1 cellular context compared by ENCODE assay signal in genomic region chr19:45506991-45507863, GRCh38.
TF ChIP-seq lines count a peak whose summit lies in the region.

TSS of gene VASP (plus strand) at chr19:45507479. CDS start at chr19:45507772, 293 bp downstream.

TF ChIP-seq in HepG2, 621 proteins besides CTCF, POLR2A, EP300 and RAD21 (continued from another document and continues in another):
- TF ChIP-seq, protein P1, sequence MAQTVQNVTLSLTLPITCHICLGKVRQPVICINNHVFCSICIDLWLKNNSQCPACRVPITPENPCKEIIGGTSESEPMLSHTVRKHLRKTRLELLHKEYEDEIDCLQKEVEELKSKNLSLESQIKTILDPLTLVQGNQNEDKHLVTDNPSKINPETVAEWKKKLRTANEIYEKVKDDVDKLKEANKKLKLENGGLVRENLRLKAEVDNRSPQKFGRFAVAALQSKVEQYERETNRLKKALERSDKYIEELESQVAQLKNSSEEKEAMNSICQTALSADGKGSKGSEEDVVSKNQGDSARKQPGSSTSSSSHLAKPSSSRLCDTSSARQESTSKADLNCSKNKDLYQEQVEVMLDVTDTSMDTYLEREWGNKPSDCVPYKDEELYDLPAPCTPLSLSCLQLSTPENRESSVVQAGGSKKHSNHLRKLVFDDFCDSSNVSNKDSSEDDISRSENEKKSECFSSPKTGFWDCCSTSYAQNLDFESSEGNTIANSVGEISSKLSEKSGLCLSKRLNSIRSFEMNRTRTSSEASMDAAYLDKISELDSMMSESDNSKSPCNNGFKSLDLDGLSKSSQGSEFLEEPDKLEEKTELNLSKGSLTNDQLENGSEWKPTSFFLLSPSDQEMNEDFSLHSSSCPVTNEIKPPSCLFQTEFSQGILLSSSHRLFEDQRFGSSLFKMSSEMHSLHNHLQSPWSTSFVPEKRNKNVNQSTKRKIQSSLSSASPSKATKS (CRISPR knock-in tag; IDR thresholded peaks at IDR 0.05), result no peak
- TF ChIP-seq ZNF256 (CRISPR knock-in tag; conservative IDR thresholded peaks at IDR 0.05) (0 out of 2 replicates have a peak, but pooled peaks have one; percentile 42), CEBPZ (IDR thresholded peaks at IDR 0.05; ENCODE audit: low read length) (no peak), KLF16 (CRISPR knock-in tag; IDR thresholded peaks at IDR 0.05) (peak in 1 of 2 experiments; percentile 68; a peak in 2 of 4 replicates), POLR2AphosphoS5 (IDR thresholded peaks at IDR 0.05; ENCODE audit: low read depth, low read length) (peak; percentile 89), GABPA (IDR thresholded peaks at IDR 0.05; ENCODE audit: low read depth, low read length) (no peak), GABPA (CRISPR knock-in tag; IDR thresholded peaks at IDR 0.05; ENCODE audit: low read depth) (peak; percentile 62), FOXA1 (IDR thresholded peaks at IDR 0.05) (no peak), FOXA1 (CRISPR knock-in tag; IDR thresholded peaks at IDR 0.05) (no peak), ZNF777 (CRISPR knock-in tag; IDR thresholded peaks at IDR 0.05) (0 out of 2 replicates have a peak, but pooled peaks have one; percentile 29), ZNF318 (CRISPR knock-in tag; IDR thresholded peaks at IDR 0.05) (0 out of 2 replicates have a peak, but pooled peaks have one; percentile 24), FOXK1 (CRISPR knock-in tag; IDR thresholded peaks at IDR 0.05; ENCODE audit: borderline replicate concordance, low read depth) (peak; percentile 31; the same call in 1 of the 2 replicates), PAX8 (CRISPR knock-in tag; IDR thresholded peaks at IDR 0.05; ENCODE audit: borderline replicate concordance) (no peak), ZNF276 (CRISPR knock-in tag; IDR thresholded peaks at IDR 0.05; ENCODE audit: low read depth) (no peak), REST (IDR thresholded peaks at IDR 0.05; ENCODE audit: borderline replicate concordance in 1 of 2, low read depth in 1 of 2, low read length in 2 of 2) (peak in 1 of 2 experiments; percentile 40; a peak in 1 of 4 replicates), RNF2 (conservative IDR thresholded peaks at IDR 0.05; ENCODE audit: low read depth) (no peak), RBFOX2 (IDR thresholded peaks at IDR 0.05; ENCODE audit: low read depth, low read length) (peak; percentile 92), ZNF136 (CRISPR knock-in tag; IDR thresholded peaks at IDR 0.05; ENCODE audit: low read depth) (no peak), TOPORS (CRISPR knock-in tag; IDR thresholded peaks at IDR 0.05) (no peak), POLR2G (IDR thresholded peaks at IDR 0.05; ENCODE audit: low read depth, low read length) (peak; percentile 96), ZNF225 (CRISPR knock-in tag; IDR thresholded peaks at IDR 0.05) (no peak), SMAD3 (CRISPR knock-in tag; IDR thresholded peaks at IDR 0.05) (peak; percentile 41; the same call in 1 of the 2 replicates), HNRNPL (IDR thresholded peaks at IDR 0.05; ENCODE audit: low read depth, low read length) (0 out of 2 replicates have a peak, but pooled peaks have one; percentile 29), NRL (CRISPR knock-in tag; IDR thresholded peaks at IDR 0.05; ENCODE audit: borderline replicate concordance) (peak; percentile 77), SP4 (CRISPR knock-in tag; IDR thresholded peaks at IDR 0.05) (peak; percentile 75; the same call in 1 of the 2 replicates), ZNF709 (CRISPR knock-in tag; IDR thresholded peaks at IDR 0.05) (no peak), MED1 (CRISPR knock-in tag; IDR thresholded peaks at IDR 0.05) (peak; percentile 51; the same call in 1 of the 2 replicates), TFDP2 (CRISPR knock-in tag; IDR thresholded peaks at IDR 0.05) (peak; percentile 59), UBTF (CRISPR knock-in tag; IDR thresholded peaks at IDR 0.05) (peak; percentile 24; the same call in 1 of the 2 replicates)
- TF ChIP-seq, protein P2, sequence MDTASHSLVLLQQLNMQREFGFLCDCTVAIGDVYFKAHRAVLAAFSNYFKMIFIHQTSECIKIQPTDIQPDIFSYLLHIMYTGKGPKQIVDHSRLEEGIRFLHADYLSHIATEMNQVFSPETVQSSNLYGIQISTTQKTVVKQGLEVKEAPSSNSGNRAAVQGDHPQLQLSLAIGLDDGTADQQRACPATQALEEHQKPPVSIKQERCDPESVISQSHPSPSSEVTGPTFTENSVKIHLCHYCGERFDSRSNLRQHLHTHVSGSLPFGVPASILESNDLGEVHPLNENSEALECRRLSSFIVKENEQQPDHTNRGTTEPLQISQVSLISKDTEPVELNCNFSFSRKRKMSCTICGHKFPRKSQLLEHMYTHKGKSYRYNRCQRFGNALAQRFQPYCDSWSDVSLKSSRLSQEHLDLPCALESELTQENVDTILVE (CRISPR knock-in tag; IDR thresholded peaks at IDR 0.05), result 0 out of 2 replicates have a peak, but pooled peaks have one; percentile 53
